ENCODE assay signal across 1 cellular context in the genomic region with DNA sequence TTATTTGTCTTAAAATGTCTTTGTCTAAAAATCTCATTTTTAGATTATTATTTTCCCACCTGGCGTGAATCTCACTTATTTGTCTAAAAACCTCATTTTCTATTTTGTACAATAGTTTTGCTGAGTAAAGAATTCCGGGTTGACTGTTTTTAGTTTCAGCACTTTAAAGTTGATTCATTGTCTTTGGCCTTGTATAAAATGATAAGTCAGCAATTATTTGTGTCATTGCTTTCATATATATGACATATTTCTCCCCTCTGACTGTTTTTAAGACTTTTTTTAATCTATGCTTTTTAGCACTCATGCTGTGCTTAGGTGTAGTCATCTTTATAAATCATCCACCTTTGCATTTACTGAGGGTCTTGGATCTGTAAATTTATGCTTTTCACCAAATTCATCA.
TF ChIP-seq lines count a peak whose summit lies in the region.

No MANE protein-coding gene starts in this region.

TF ChIP-seq in K562, 482 proteins besides CTCF, POLR2A, EP300 and RAD21 (continued from another document):
- TF ChIP-seq, protein P1, sequence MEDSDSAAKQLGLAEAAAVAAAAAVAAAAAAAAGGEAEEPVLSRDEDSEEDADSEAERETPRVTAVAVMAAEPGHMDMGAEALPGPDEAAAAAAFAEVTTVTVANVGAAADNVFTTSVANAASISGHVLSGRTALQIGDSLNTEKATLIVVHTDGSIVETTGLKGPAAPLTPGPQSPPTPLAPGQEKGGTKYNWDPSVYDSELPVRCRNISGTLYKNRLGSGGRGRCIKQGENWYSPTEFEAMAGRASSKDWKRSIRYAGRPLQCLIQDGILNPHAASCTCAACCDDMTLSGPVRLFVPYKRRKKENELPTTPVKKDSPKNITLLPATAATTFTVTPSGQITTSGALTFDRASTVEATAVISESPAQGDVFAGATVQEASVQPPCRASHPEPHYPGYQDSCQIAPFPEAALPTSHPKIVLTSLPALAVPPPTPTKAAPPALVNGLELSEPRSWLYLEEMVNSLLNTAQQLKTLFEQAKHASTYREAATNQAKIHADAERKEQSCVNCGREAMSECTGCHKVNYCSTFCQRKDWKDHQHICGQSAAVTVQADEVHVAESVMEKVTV (CRISPR knock-in tag; IDR thresholded peaks at IDR 0.05): no peak
- no peak for TF ChIP-seq POLR2G (IDR thresholded peaks at IDR 0.05; ENCODE audit: low read depth, low read length)
- TF ChIP-seq ZNF316 (IDR thresholded peaks at IDR 0.05): peak; percentile 65; the same call in 1 of the 2 replicates
- no peak for TF ChIP-seq HSF4 (CRISPR knock-in tag; IDR thresholded peaks at IDR 0.05; ENCODE audit: borderline replicate concordance)
- TF ChIP-seq, protein P2, sequence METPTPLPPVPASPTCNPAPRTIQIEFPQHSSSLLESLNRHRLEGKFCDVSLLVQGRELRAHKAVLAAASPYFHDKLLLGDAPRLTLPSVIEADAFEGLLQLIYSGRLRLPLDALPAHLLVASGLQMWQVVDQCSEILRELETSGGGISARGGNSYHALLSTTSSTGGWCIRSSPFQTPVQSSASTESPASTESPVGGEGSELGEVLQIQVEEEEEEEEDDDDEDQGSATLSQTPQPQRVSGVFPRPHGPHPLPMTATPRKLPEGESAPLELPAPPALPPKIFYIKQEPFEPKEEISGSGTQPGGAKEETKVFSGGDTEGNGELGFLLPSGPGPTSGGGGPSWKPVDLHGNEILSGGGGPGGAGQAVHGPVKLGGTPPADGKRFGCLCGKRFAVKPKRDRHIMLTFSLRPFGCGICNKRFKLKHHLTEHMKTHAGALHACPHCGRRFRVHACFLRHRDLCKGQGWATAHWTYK (CRISPR knock-in tag; IDR thresholded peaks at IDR 0.05): no peak
- TF ChIP-seq ZKSCAN8 (CRISPR knock-in tag; IDR thresholded peaks at IDR 0.05): no peak
- TF ChIP-seq, protein P3, sequence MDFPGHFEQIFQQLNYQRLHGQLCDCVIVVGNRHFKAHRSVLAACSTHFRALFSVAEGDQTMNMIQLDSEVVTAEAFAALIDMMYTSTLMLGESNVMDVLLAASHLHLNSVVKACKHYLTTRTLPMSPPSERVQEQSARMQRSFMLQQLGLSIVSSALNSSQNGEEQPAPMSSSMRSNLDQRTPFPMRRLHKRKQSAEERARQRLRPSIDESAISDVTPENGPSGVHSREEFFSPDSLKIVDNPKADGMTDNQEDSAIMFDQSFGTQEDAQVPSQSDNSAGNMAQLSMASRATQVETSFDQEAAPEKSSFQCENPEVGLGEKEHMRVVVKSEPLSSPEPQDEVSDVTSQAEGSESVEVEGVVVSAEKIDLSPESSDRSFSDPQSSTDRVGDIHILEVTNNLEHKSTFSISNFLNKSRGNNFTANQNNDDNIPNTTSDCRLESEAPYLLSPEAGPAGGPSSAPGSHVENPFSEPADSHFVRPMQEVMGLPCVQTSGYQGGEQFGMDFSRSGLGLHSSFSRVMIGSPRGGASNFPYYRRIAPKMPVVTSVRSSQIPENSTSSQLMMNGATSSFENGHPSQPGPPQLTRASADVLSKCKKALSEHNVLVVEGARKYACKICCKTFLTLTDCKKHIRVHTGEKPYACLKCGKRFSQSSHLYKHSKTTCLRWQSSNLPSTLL (IDR thresholded peaks at IDR 0.05): no peak
